Comparison of ENCODE assay signal across 32 cellular contexts in the genomic region with DNA sequence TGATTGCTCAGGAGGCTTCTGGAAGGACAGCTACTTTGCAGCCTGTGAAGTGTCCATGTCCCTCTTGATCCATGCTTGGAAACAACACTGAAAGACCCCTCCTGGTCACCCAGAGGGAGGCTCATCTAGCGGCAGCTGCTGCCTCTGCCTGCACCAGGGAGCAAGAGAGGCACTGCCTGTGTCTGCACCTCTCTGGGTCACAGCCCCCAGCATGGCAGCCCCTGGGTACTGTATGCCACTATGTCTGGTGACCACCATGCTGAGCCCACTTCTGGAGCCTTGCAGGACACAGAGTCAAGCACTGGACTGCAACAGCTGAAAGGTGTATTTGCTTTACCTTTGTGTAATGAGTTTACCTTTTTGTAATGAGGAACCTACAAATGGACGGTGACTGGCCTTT.
"Had no signal": no experiment of that assay in that cellular context is flagged by ENCODE, and none has a peak within 500 bp of the region (broad histone marks: within the 10 kb centered on the region; RNA-seq: fewer than 3 reads in every experiment).

No MANE protein-coding gene starts in this region.

- DNase-seq: activated B cell treated with CpG ODN at 0.5 μM for 24 hours; activated CD4-positive, alpha-beta memory T cell treated with anti-CD3 and anti-CD28 coated beads for 36 hours; activated CD4-positive, alpha-beta T cell treated with anti-CD3 and anti-CD28 coated beads for 4 hours; activated CD4-positive, alpha-beta T cell treated with anti-CD3 and anti-CD28 coated beads, Interleukin-2, amount 10 ng/mL, durations not matched to agents 24 days and 14 days; activated CD4-positive, alpha-beta T cell treated with anti-CD3 and anti-CD28 coated beads, Interleukin-2, amount 50 U/mL, for 1 hour; activated CD4-positive, alpha-beta T cell treated with anti-CD3 and anti-CD28 coated beads, Interleukin-2, amount 50 U/mL, for 4 hours; activated CD4-positive, CD25-positive, alpha-beta regulatory T cell treated with anti-CD3 and anti-CD28 coated beads, Interleukin-2, amount 50 U/mL, for 72 hours; activated CD8-positive, alpha-beta memory T cell treated with anti-CD3 and anti-CD28 coated beads, Interleukin-2, amount 50 U/mL, for 4 hours; activated CD8-positive, alpha-beta T cell treated with anti-CD3 and anti-CD28 coated beads for 36 hours; activated effector memory CD4-positive, alpha-beta T cell treated with anti-CD3 and anti-CD28 coated beads, Interleukin-2, amount 50 U/mL, for 16 hours; activated gamma-delta T cell treated with Interleukin-2 at 50 U/mL for 16 hours; activated naive CD4-positive, alpha-beta T cell; activated naive CD4-positive, alpha-beta T cell treated with anti-CD3 and anti-CD28 coated beads for 36 hours; activated naive CD4-positive, alpha-beta T cell treated with anti-CD3 and anti-CD28 coated beads, Interleukin-2, amount 50 U/mL, for 16 hours; activated naive CD8-positive, alpha-beta T cell treated with anti-CD3 and anti-CD28 coated beads for 36 hours; activated T-cell treated with anti-CD3 and anti-CD28 coated beads for 4 hours; activated T-cell treated with anti-CD3 and anti-CD28 coated beads, Interleukin-2, amount 50 U/mL, for 1 hour; activated T-cell treated with anti-CD3 and anti-CD28 coated beads, Interleukin-2, amount 50 U/mL, for 4 hours; activated T-cell treated with anti-CD3 and anti-CD28 coated beads, Interleukin-2, amount 50 U/mL, for 72 hours; adrenal gland; amniotic stem cell; aorta; body of pancreas; brain microvascular endothelial cell; central memory CD4-positive, alpha-beta T cell; T-helper 1 cell; T-helper 2 cell; T-helper 9 cell had no signal

- H3K4me3 ChIP-seq: adrenal gland, body of pancreas, breast epithelium had no signal

- H3K36me3 ChIP-seq: adrenal gland, brain microvascular endothelial cell, breast epithelium had no signal

- H3K27ac ChIP-seq: adrenal gland, body of pancreas, brain microvascular endothelial cell, breast epithelium, VCaP had no signal

- H3K27me3 ChIP-seq: adrenal gland, body of pancreas, brain microvascular endothelial cell had no signal

- ATAC-seq: activated CD8-positive, alpha-beta T cell treated with anti-CD3 and anti-CD28 coated beads for 36 hours; activated naive CD4-positive, alpha-beta T cell treated with anti-CD3 and anti-CD28 coated beads, Interleukin-2, amount 50 U/mL, for 72 hours; activated T-cell treated with anti-CD3 and anti-CD28 coated beads, Interleukin-2, amount 50 U/mL, for 4 hours; activated T-cell treated with anti-CD3 and anti-CD28 coated beads, Interleukin-2, amount 50 U/mL, for 72 hours; activated T-helper 17 cell treated with anti-CD3 and anti-CD28 coated beads, Interleukin-2, amount 50 U/mL, for 72 hours; body of pancreas had no signal

- H3K9me3 ChIP-seq: adrenal gland, body of pancreas, breast epithelium had no signal

- H3K4me1 ChIP-seq: adrenal gland, body of pancreas, breast epithelium had no signal
